9 cellular contexts compared by ENCODE assay signal in genomic region chr17:18318771-18319450, GRCh38. TPM values are rescaled to one million over a fixed set of nuclear protein-coding genes. Genes with fewer than 3 reads are reported as not detected.
DNase-seq lines count a peak whose midpoint lies in the region; ATAC-seq and TF ChIP-seq lines count a peak whose summit lies in the region.
"Had no signal": no experiment of that assay in that cellular context is flagged by ENCODE, and none has a peak within 500 bp of the region (broad histone marks: within the 10 kb centered on the region; RNA-seq: fewer than 3 reads in every experiment).

No MANE protein-coding gene starts in this region.

- peaks cover 38% of the 10 kb centered on the region for H3K36me3 ChIP-seq in left ventricle myocardium inferior
- peaks cover 20% of the 10 kb centered on the region for H3K36me3 ChIP-seq in right atrium auricular region
- H3K36me3 ChIP-seq in thoracic aorta = peaks cover 15% of the 10 kb centered on the region

- DNase-seq in left ventricle myocardium inferior = no peak
- DNase-seq in right atrium auricular region (ENCODE audit: low spot score) = no peak
- no peak for DNase-seq in foreskin fibroblast
- DNase-seq in thoracic aorta (ENCODE audit: low spot score) = no peak
- DNase-seq in amniotic stem cell (lab: John Stamatoyannopoulos, UW) = no peak
- DNase-seq in T-helper 1 cell = no peak
- DNase-seq: activated CD4-positive, CD25-positive, alpha-beta regulatory T cell; NCI-H1048 had no signal

- intact Hi-C loops in left ventricle myocardium inferior (cut with micrococcal nuclease) = no loop called here

- no peak for TF ChIP-seq CTCF in left ventricle myocardium inferior (IDR thresholded peaks at IDR 0.05; ENCODE audit: borderline replicate concordance)
- TF ChIP-seq CTCF in right atrium auricular region (IDR thresholded peaks at IDR 0.05) = no peak
- no peak for TF ChIP-seq CTCF in foreskin fibroblast (IDR thresholded peaks at IDR 0.05; ENCODE audit: low read depth, low read length)
- TF ChIP-seq CTCF in thoracic aorta (IDR thresholded peaks at IDR 0.05) = no peak

- H3K27ac ChIP-seq in left ventricle myocardium inferior (replicated peaks) = no peak overlapping the region
- H3K27ac ChIP-seq in right atrium auricular region = no peak overlapping the region
- no peak overlapping the region for H3K27ac ChIP-seq in thoracic aorta

- ATAC-seq in thoracic aorta (ENCODE audit: insufficient number of reproducible peaks, low FRiP score, low read depth) = no peak

- H3K4me3 ChIP-seq in left ventricle myocardium inferior = peak overlapping the region; percentile 36
- H3K4me3 ChIP-seq in right atrium auricular region = no peak overlapping the region
- peak overlapping the region; percentile 9 to 20 for H3K4me3 ChIP-seq in foreskin fibroblast (ENCODE audit: low read depth in 1 of 2, low read length in 2 of 2)
- peak overlapping the region; percentile 18 for H3K4me3 ChIP-seq in thoracic aorta

- H3K4me1 ChIP-seq in left ventricle myocardium inferior (peaks cover 74% of the 10 kb centered on the region), right atrium auricular region (peaks cover 0 to 65% of the 10 kb centered on the region in 2 donors), thoracic aorta (ENCODE audit: control insufficient read depth in 1 of 2, low read depth in 2 of 2) (peaks cover 24 to 51% of the 10 kb centered on the region in 2 donors)

- H3K9me3 ChIP-seq in left ventricle myocardium inferior (replicated peaks) (no peaks in the 10 kb centered on the region), right atrium auricular region (no peaks in the 10 kb centered on the region), thoracic aorta (no peaks in the 10 kb centered on the region)
- H3K9me3 ChIP-seq: neutrophil had no signal

- H3K27me3 ChIP-seq in left ventricle myocardium inferior (ENCODE audit: low read depth) (no peaks in the 10 kb centered on the region), right atrium auricular region (no peaks in the 10 kb centered on the region), thoracic aorta (replicated peaks; ENCODE audit: insufficient read depth) (no peaks in the 10 kb centered on the region)
- H3K27me3 ChIP-seq: neutrophil had no signal

RNA-seq across cellular contexts. Expression of gene SMCR8, which starts 3.8 kb away (rescaled TPM):
- total RNA-seq in left ventricle myocardium inferior = 12.3 TPM
- total RNA-seq in right atrium auricular region = 10 to 100 TPM; 11.1 to 11.4 TPM
- 10 to 100 TPM; 12.6 to 21.5 TPM for total RNA-seq in thoracic aorta

RNA-seq across cellular contexts. Expression of gene TOP3A, which starts 4.1 kb away (rescaled TPM):
- total RNA-seq in left ventricle myocardium inferior (10.4 TPM), right atrium auricular region (10 to 100 TPM; 12.6 to 18.8 TPM), thoracic aorta (10 to 100 TPM; 33.4 to 54.6 TPM)

RNA-seq across cellular contexts. Expression of gene SHMT1, which starts 44.4 kb away (rescaled TPM):
- total RNA-seq in left ventricle myocardium inferior (6.8 TPM), right atrium auricular region (1 to 10 TPM; 5.1 to 8.5 TPM), thoracic aorta (10 to 100 TPM; 15.9 to 28.0 TPM)

RNA-seq across cellular contexts. Expression of gene MIEF2, which starts 58.4 kb away (rescaled TPM):
- 37.0 TPM for total RNA-seq in left ventricle myocardium inferior
- 10 to 100 TPM; 14.1 to 20.2 TPM for total RNA-seq in right atrium auricular region
- 10 to 100 TPM; 31.7 to 33.8 TPM for total RNA-seq in thoracic aorta

RNA-seq across cellular contexts. Expression of gene EVPLL, which starts 58.7 kb away (rescaled TPM):
- total RNA-seq in left ventricle myocardium inferior = not detected
- total RNA-seq in right atrium auricular region = not detected
- total RNA-seq in thoracic aorta = not detected

Comparison
In these comparisons a context has a peak if more than half of its experiments do, and no peak if none do; other contexts are left out.
1. H3K4me3 ChIP-seq: peak in left ventricle myocardium inferior (single experiment), foreskin fibroblast (2 of 2) and thoracic aorta (single experiment); none in right atrium auricular region (0 of 2).